In the genomic region with DNA sequence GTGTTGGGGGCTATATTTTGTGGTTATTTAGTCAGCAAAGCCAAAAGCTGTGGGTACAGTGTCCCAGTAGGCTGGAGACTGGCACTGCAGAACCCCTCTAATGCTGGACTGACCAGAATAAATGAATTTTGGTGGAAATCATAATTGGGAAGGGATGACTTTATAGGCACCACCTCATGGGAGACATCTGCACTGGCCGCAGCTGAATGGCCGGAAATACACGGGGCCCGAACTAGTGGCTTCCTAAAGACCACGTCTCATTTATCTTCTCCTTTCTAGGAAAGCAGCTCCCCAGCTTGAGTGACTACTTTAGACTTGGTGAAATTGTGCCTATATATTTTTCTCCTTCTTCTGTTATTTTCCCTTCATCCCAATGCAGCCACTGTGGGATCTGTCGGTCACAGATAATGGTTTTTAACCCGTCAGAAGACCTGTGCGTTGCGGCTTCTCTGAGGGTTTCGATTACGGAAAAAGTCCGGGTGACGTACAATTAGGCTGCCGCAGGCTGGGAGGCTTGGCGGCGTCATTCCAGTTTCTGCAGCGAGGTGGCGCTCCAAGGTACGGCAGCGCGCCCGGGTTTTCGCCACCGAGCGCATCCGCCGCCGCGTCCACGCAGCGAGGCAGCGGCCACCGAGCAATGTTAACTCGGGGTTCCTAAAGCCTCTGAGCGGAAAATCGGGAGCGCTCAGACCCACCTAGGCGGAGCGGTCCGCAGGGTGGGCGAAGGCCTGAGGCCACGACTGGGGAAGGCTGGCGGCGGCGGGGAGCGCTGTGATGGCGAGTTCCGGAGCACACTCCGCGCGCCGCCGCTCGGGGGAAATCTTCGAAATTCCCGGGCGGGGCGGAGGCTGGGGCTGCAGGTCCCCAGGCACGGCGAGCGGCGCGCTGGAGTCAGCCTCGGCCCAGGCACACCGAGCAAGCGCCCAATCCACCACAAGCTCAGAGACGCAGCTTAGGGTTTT, we compare ENCODE assay signal across 1 cellular context.
TF ChIP-seq lines count a peak whose summit lies in the region.

No MANE protein-coding gene starts in this region.

TF ChIP-seq in A549, 52 proteins besides CTCF, POLR2A, EP300 and RAD21 (continued from another document):
- TF ChIP-seq, protein P1, sequence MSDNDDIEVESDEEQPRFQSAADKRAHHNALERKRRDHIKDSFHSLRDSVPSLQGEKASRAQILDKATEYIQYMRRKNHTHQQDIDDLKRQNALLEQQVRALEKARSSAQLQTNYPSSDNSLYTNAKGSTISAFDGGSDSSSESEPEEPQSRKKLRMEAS (IDR thresholded peaks at IDR 0.05): peak; percentile 65; the same call in 1 of the 2 replicates
- TF ChIP-seq RNF2 (IDR thresholded peaks at IDR 0.05; ENCODE audit: borderline replicate concordance, low read depth): peak; percentile 79; the same call in 1 of the 2 replicates
- TF ChIP-seq EHF (CRISPR knock-in tag; IDR thresholded peaks at IDR 0.05): no peak
- TF ChIP-seq RFX5 (IDR thresholded peaks at IDR 0.05): 0 out of 2 replicates have a peak, but pooled peaks have one; percentile 11
- TF ChIP-seq TP53 (CRISPR knock-in tag; IDR thresholded peaks at IDR 0.05): no peak
